1 cellular context compared by ENCODE assay signal in genomic region chr19:41425174-41426115, GRCh38.
A peak's percentile ranks its signal among the peaks of the same experiment; 100 is the strongest.
TF ChIP-seq lines count a peak whose summit lies in the region.

No MANE protein-coding gene starts in this region.

TF ChIP-seq in HEK293, 187 proteins besides CTCF, POLR2A, EP300 and RAD21 (continued from another document):
- TF ChIP-seq HIC1 (tag by site-specific recombination; IDR thresholded peaks at IDR 0.05) (0 out of 2 replicates have a peak, but pooled peaks have one; percentile 12), ZNF560 (tag by site-specific recombination; IDR thresholded peaks at IDR 0.05; ENCODE audit: borderline replicate concordance) (no peak), PRDM10 (tag by site-specific recombination; IDR thresholded peaks at IDR 0.05) (no peak), ZNF174 (tag by site-specific recombination; IDR thresholded peaks at IDR 0.05) (no peak), ZNF354C (tag by site-specific recombination; IDR thresholded peaks at IDR 0.05; ENCODE audit: borderline replicate concordance, low read depth) (no peak)
